Comparison of ENCODE assay signal across 1 cellular context in genomic region chr16:87860553-87861299, GRCh38.
A peak's percentile ranks its signal among the peaks of the same experiment; 100 is the strongest.
TF ChIP-seq lines count a peak whose summit lies in the region.

No MANE protein-coding gene starts in this region.

TF ChIP-seq in HepG2, 621 proteins besides CTCF, POLR2A, EP300 and RAD21 (continued from another document and continues in another):
- TF ChIP-seq ZBTB33 (CRISPR knock-in tag; IDR thresholded peaks at IDR 0.05) (no peak; the same call in 1 of the 2 replicates), KMT2B (CRISPR knock-in tag; IDR thresholded peaks at IDR 0.05) (0 out of 2 replicates have a peak, but pooled peaks have one; percentile 29), CENPBD1 (CRISPR knock-in tag; IDR thresholded peaks at IDR 0.05; ENCODE audit: borderline replicate concordance, low read depth) (no peak), TERF1 (CRISPR knock-in tag; IDR thresholded peaks at IDR 0.05) (peak; percentile 45; the same call in 1 of the 2 replicates), TAF1 (CRISPR knock-in tag; IDR thresholded peaks at IDR 0.05) (peak; percentile 52; the same call in 1 of the 2 replicates), KAT8 (CRISPR knock-in tag; IDR thresholded peaks at IDR 0.05) (0 out of 2 replicates have a peak, but pooled peaks have one; percentile 24), ASH2L (IDR thresholded peaks at IDR 0.05; ENCODE audit: insufficient read length, low read depth, low read length) (no peak), WIZ (CRISPR knock-in tag; IDR thresholded peaks at IDR 0.05) (0 out of 2 replicates have a peak, but pooled peaks have one; percentile 45), HMGXB3 (CRISPR knock-in tag; IDR thresholded peaks at IDR 0.05; ENCODE audit: borderline replicate concordance) (0 out of 2 replicates have a peak, but pooled peaks have one; percentile 58), GFI1 (CRISPR knock-in tag; IDR thresholded peaks at IDR 0.05; ENCODE audit: borderline replicate concordance) (peak; percentile 72; the same call in 1 of the 2 replicates), KDM5A (IDR thresholded peaks at IDR 0.05; ENCODE audit: borderline replicate concordance, low read length) (no peak), FOSL1 (CRISPR knock-in tag; IDR thresholded peaks at IDR 0.05; ENCODE audit: borderline replicate concordance) (no peak), RBAK (CRISPR knock-in tag; IDR thresholded peaks at IDR 0.05) (peak; percentile 57; the same call in 1 of the 2 replicates), IRF2 (CRISPR knock-in tag; IDR thresholded peaks at IDR 0.05) (0 out of 2 replicates have a peak, but pooled peaks have one; percentile 14), ONECUT2 (CRISPR knock-in tag; IDR thresholded peaks at IDR 0.05) (no peak), EEA1 (CRISPR knock-in tag; IDR thresholded peaks at IDR 0.05; ENCODE audit: borderline replicate concordance) (peak; percentile 67; the same call in 1 of the 2 replicates), MIER3 (CRISPR knock-in tag; IDR thresholded peaks at IDR 0.05; ENCODE audit: borderline replicate concordance) (0 out of 2 replicates have a peak, but pooled peaks have one; percentile 69), ZNF446 (CRISPR knock-in tag; IDR thresholded peaks at IDR 0.05) (0 out of 2 replicates have a peak, but pooled peaks have one; percentile 50), ZBTB26 (CRISPR knock-in tag; IDR thresholded peaks at IDR 0.05; ENCODE audit: borderline replicate concordance) (peak; percentile 55; the same call in 1 of the 2 replicates), HIVEP1 (CRISPR knock-in tag; IDR thresholded peaks at IDR 0.05) (peak; percentile 65), ERF (CRISPR knock-in tag; IDR thresholded peaks at IDR 0.05) (no peak; the same call in 1 of the 2 replicates), HIC2 (CRISPR knock-in tag; IDR thresholded peaks at IDR 0.05; ENCODE audit: low read depth) (peak; percentile 75; the same call in 1 of the 2 replicates), FOXO4 (CRISPR knock-in tag; conservative IDR thresholded peaks at IDR 0.05) (no peak), ZNF350 (CRISPR knock-in tag; IDR thresholded peaks at IDR 0.05; ENCODE audit: borderline replicate concordance, low read depth) (peak; percentile 2; the same call in 1 of the 2 replicates), PATZ1 (CRISPR knock-in tag; IDR thresholded peaks at IDR 0.05) (peak; percentile 57), ZNF75D (CRISPR knock-in tag; IDR thresholded peaks at IDR 0.05; ENCODE audit: borderline replicate concordance) (no peak), ZNF598 (CRISPR knock-in tag; IDR thresholded peaks at IDR 0.05; ENCODE audit: borderline replicate concordance) (no peak), ZNF644 (CRISPR knock-in tag; IDR thresholded peaks at IDR 0.05; ENCODE audit: low read depth) (0 out of 2 replicates have a peak, but pooled peaks have one; percentile 21), BATF2 (CRISPR knock-in tag; IDR thresholded peaks at IDR 0.05) (no peak), ZNF383 (CRISPR knock-in tag; IDR thresholded peaks at IDR 0.05; ENCODE audit: borderline replicate concordance) (no peak), ZNF777 (CRISPR knock-in tag; IDR thresholded peaks at IDR 0.05) (no peak), ZNF142 (CRISPR knock-in tag; IDR thresholded peaks at IDR 0.05) (no peak), ZBTB38 (CRISPR knock-in tag; IDR thresholded peaks at IDR 0.05) (peak; percentile 77), ZNF225 (CRISPR knock-in tag; IDR thresholded peaks at IDR 0.05) (0 out of 2 replicates have a peak, but pooled peaks have one; percentile 66), GABPA (IDR thresholded peaks at IDR 0.05; ENCODE audit: low read depth, low read length) (no peak), GABPA (CRISPR knock-in tag; IDR thresholded peaks at IDR 0.05; ENCODE audit: low read depth) (no peak)
